In the genomic region with DNA sequence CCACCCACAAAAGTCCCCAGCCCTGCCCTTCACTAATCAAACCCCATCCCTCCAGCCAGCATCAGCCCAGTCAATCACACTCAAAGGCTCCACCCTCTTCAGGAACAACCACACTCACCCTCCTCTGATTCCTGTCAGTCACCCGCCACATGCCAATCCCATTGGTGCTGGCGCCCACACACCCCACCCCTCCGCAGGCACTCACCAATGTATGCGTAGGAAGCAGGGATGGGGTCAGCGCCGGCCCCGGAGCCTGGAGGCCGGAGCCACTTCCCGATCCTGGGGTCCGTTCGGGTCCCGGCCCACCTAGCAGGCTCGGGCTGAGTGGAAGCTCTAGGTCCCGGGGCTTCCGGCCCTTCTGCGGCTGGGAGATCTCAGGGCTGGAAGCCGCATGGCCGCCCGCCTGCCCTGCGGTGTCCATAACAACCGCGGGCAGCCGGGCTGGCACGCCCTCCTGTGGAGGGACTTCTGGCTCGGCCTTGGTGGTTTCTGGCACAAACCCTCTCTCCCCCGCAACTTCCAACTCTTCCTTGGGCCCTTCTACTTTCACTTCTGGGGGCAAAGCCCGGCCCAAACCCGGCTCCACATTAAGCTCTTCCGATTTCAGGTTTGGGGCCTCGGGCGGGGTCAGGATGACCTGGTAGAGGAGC, we compare ENCODE assay signal across 8 cellular contexts. TPM values are rescaled to one million over a fixed set of nuclear protein-coding genes. Genes with fewer than 3 reads are reported as not detected.
DNase-seq lines count a peak whose midpoint lies in the region; ATAC-seq and TF ChIP-seq lines count a peak whose summit lies in the region.

No MANE protein-coding gene starts in this region.

- H3K27ac Mint-ChIP-seq in activated CD8-positive, alpha-beta memory T cell treated with anti-CD3 and anti-CD28 coated beads, Interleukin-2, amount 10 ng/mL, durations not matched to agents 7 days and 5 days: no peak overlapping the region

- no peaks in the 10 kb centered on the region for H3K9me3 Mint-ChIP-seq in activated CD8-positive, alpha-beta memory T cell treated with anti-CD3 and anti-CD28 coated beads, Interleukin-2, amount 10 ng/mL, durations not matched to agents 7 days and 5 days (ENCODE audit: low read depth)

- H4K20me1 ChIP-seq in osteoblast (ENCODE audit: insufficient read depth, low read length): no peaks in the 10 kb centered on the region

- peak; percentile 87 for DNase-seq in OCI-M1 (lab: John Stamatoyannopoulos, UW)
- no peak for DNase-seq in coronary artery (ENCODE audit: low spot score)
- peak; percentile 94 for DNase-seq in osteoblast (ENCODE audit: insufficient read length, low spot score, missing footprints)
- no peak for DNase-seq in uterus
- DNase-seq in NCI-H187 (lab: John Stamatoyannopoulos, UW): no peak
- DNase-seq in activated CD8-positive, alpha-beta memory T cell treated with anti-CD3 and anti-CD28 coated beads, Interleukin-2, amount 10 ng/mL, durations not matched to agents 7 days and 5 days: no peak

- no peak for TF ChIP-seq POLR2A in uterus (IDR thresholded peaks at IDR 0.05)

- H3K9me3 ChIP-seq in osteoblast (ENCODE audit: low read depth, low read length): no peaks in the 10 kb centered on the region
- no peaks in the 10 kb centered on the region for H3K9me3 ChIP-seq in uterus

- ATAC-seq in GM19023 (IDR thresholded peaks at IDR 0.05; ENCODE audit: unreplicated experiment) (peak; percentile 62), GM19452 (IDR thresholded peaks at IDR 0.05; ENCODE audit: unreplicated experiment) (no peak)
- ATAC-seq in activated CD8-positive, alpha-beta memory T cell treated with anti-CD3 and anti-CD28 coated beads, Interleukin-2, amount 10 ng/mL, durations not matched to agents 7 days and 5 days: no peak

- peaks cover 14% of the 10 kb centered on the region for H3K79me2 ChIP-seq in osteoblast (ENCODE audit: insufficient read depth, low read length)

- no peaks in the 10 kb centered on the region for H3K4me1 ChIP-seq in osteoblast (ENCODE audit: insufficient read depth, low read length)
- H3K4me1 ChIP-seq in uterus: no peaks in the 10 kb centered on the region

- TF ChIP-seq CTCF in coronary artery (IDR thresholded peaks at IDR 0.05): no peak
- peak; percentile 37 for TF ChIP-seq CTCF in osteoblast (IDR thresholded peaks at IDR 0.05; ENCODE audit: extremely low read depth, low read depth, low read length)
- TF ChIP-seq CTCF in uterus (IDR thresholded peaks at IDR 0.05): no peak

- H3K27ac ChIP-seq in coronary artery: no peak overlapping the region
- H3K27ac ChIP-seq in osteoblast (ENCODE audit: low read depth, low read length): peak overlapping the region; percentile 26
- H3K27ac ChIP-seq in uterus: no peak overlapping the region

- H3K4me3 ChIP-seq in coronary artery: peak overlapping the region; percentile 50
- peak overlapping the region; percentile 64 for H3K4me3 ChIP-seq in osteoblast (ENCODE audit: insufficient read depth, low read length)
- H3K4me3 ChIP-seq in uterus: no peak overlapping the region

- peaks cover 45% of the 10 kb centered on the region for H3K36me3 Mint-ChIP-seq in activated CD8-positive, alpha-beta memory T cell treated with anti-CD3 and anti-CD28 coated beads, Interleukin-2, amount 10 ng/mL, durations not matched to agents 7 days and 5 days

- peaks cover 7% of the 10 kb centered on the region for H3K4me1 Mint-ChIP-seq in activated CD8-positive, alpha-beta memory T cell treated with anti-CD3 and anti-CD28 coated beads, Interleukin-2, amount 10 ng/mL, durations not matched to agents 7 days and 5 days

- intact Hi-C loops in uterus (cut with DNase I; ENCODE audit: low total_unique reads): no loop called here

- H3K4me2 ChIP-seq in osteoblast (ENCODE audit: insufficient read depth, low read length): peak overlapping the region; percentile 57

- peaks cover 45% of the 10 kb centered on the region for H3K36me3 ChIP-seq in osteoblast (ENCODE audit: insufficient read depth, low read length)
- H3K36me3 ChIP-seq in uterus: no peaks in the 10 kb centered on the region

- CTCF ChIA-PET in activated CD8-positive, alpha-beta memory T cell treated with anti-CD3 and anti-CD28 coated beads, Interleukin-2, amount 10 ng/mL, durations not matched to agents 7 days and 5 days (lab: Charles Lee): no interaction called here

- H3K27me3 ChIP-seq in osteoblast (ENCODE audit: insufficient read depth, low read length) (no peaks in the 10 kb centered on the region), uterus (no peaks in the 10 kb centered on the region)

- H2AFZ ChIP-seq in osteoblast (ENCODE audit: low read length): no peak overlapping the region

- no peak overlapping the region for H3K4me3 Mint-ChIP-seq in activated CD8-positive, alpha-beta memory T cell treated with anti-CD3 and anti-CD28 coated beads, Interleukin-2, amount 10 ng/mL, durations not matched to agents 7 days and 5 days

- H3K27me3 Mint-ChIP-seq in activated CD8-positive, alpha-beta memory T cell treated with anti-CD3 and anti-CD28 coated beads, Interleukin-2, amount 10 ng/mL, durations not matched to agents 7 days and 5 days: no peaks in the 10 kb centered on the region

RNA-seq across cellular contexts. Expression of a gene that starts 7.9 kb away (rescaled TPM):
- total RNA-seq in osteoblast (0.29 and 0.36 TPM in 2 replicates), uterus (1 to 10 TPM in 2 of 4 donors, under 1 TPM in 1, not detected in 1; 0.51 to 2.0 (median 1.7) TPM)
- 1 to 10 TPM; 2.7 to 4.0 TPM for total RNA-seq in activated CD8-positive, alpha-beta memory T cell treated with anti-CD3 and anti-CD28 coated beads, Interleukin-2, amount 10 ng/mL, durations not matched to agents 7 days and 5 days

RNA-seq across cellular contexts. Expression of a gene that starts 12.7 kb away (rescaled TPM):
- total RNA-seq in osteoblast: 36.2 and 37.6 TPM in 2 replicates
- 10 to 100 TPM; 18.2 to 34.2 (median 25.6) TPM for total RNA-seq in uterus
- 10 to 100 TPM; 51.4 to 57.4 TPM for total RNA-seq in activated CD8-positive, alpha-beta memory T cell treated with anti-CD3 and anti-CD28 coated beads, Interleukin-2, amount 10 ng/mL, durations not matched to agents 7 days and 5 days

RNA-seq across cellular contexts. Expression of a gene that starts 18.0 kb away (rescaled TPM):
- total RNA-seq in osteoblast: under 0.01 TPM in 2 replicates
- total RNA-seq in uterus: 1 to 10 TPM in 2 of 4 donors, not detected in 2; 1.2 to 1.5 TPM
- under 1 TPM; 0.09 to 0.15 TPM for total RNA-seq in activated CD8-positive, alpha-beta memory T cell treated with anti-CD3 and anti-CD28 coated beads, Interleukin-2, amount 10 ng/mL, durations not matched to agents 7 days and 5 days

RNA-seq across cellular contexts. Expression of a gene that starts 21.3 kb away (rescaled TPM):
- 93.4 and 94.9 TPM in 2 replicates for total RNA-seq in osteoblast
- 100 to 1,000 TPM in 2 of 4 donors, 10 to 100 TPM in 2; 58.2 to 900 (median 216) TPM for total RNA-seq in uterus
- total RNA-seq in activated CD8-positive, alpha-beta memory T cell treated with anti-CD3 and anti-CD28 coated beads, Interleukin-2, amount 10 ng/mL, durations not matched to agents 7 days and 5 days: 100 to 1,000 TPM; 118 to 151 TPM

RNA-seq across cellular contexts. Expression of a gene that starts 55.4 kb away (rescaled TPM):
- total RNA-seq in osteoblast (904 and 922 TPM in 2 replicates), uterus (100 to 1,000 TPM in 2 of 4 donors, 10 to 100 TPM in 2; 17.9 to 287 (median 111) TPM)
- 10 to 100 TPM; 14.5 to 23.5 TPM for total RNA-seq in activated CD8-positive, alpha-beta memory T cell treated with anti-CD3 and anti-CD28 coated beads, Interleukin-2, amount 10 ng/mL, durations not matched to agents 7 days and 5 days

Comparison
In these comparisons a context has a peak if more than half of its experiments do, and no peak if none do; other contexts are left out.
1. DNase-seq: peak in OCI-M1 (single experiment) and osteoblast (single experiment); none in coronary artery (single experiment), uterus (0 of 2), NCI-H187 (0 of 2) and activated CD8-positive, alpha-beta memory T cell treated with anti-CD3 and anti-CD28 coated beads, Interleukin-2, amount 10 ng/mL, durations not matched to agents 7 days and 5 days (single experiment).
2. H3K4me3 ChIP-seq: peak in coronary artery (single experiment) and osteoblast (single experiment); none in uterus (0 of 2).